In genomic region chr17:41013606-41014005, GRCh38 we compare ENCODE assay signal across 19 cellular contexts. TPM values are rescaled to one million over a fixed set of nuclear protein-coding genes. Genes with fewer than 3 reads are reported as not detected.
A peak's percentile ranks its signal among the peaks of the same experiment; 100 is the strongest.
DNase-seq lines count a peak whose midpoint lies in the region; ATAC-seq and TF ChIP-seq lines count a peak whose summit lies in the region.
"Had no signal": no experiment of that assay in that cellular context is flagged by ENCODE, and none has a peak within 500 bp of the region (broad histone marks: within the 10 kb centered on the region; RNA-seq: fewer than 3 reads in every experiment).

No MANE protein-coding gene starts in this region.

- H3K27me3 ChIP-seq in GM23248 (replicated peaks; ENCODE audit: insufficient read depth) = no peaks in the 10 kb centered on the region
- H3K27me3 ChIP-seq in PC-3 (ENCODE audit: low read length) = no peaks in the 10 kb centered on the region
- H3K27me3 ChIP-seq in Peyer's patch = no peaks in the 10 kb centered on the region
- no peaks in the 10 kb centered on the region for H3K27me3 ChIP-seq in colonic mucosa
- H3K27me3 ChIP-seq: transverse colon had no signal

- CTCF ChIA-PET in PC-3 (lab: Charles Lee) = interaction anchor here (1.3 kb wide), 1 partner anchor 309 kb away, joined by 4 read pairs; no protein-coding TSS in a partner anchor

- 0 to 13% methylated on average over 1 of the region's 1 CpG for WGBS in GM23248 (ENCODE audit: low coverage in 1 of 2, low lambda C conversion rate in 2 of 2, missing lambda C conversion rate in 2 of 2), 2 experiments

- H3K9ac ChIP-seq in GM23248 (no peak overlapping the region), PC-3 (ENCODE audit: low read length) (no peak overlapping the region), colonic mucosa (ENCODE audit: low read depth in 2 of 2, low read length in 2 of 2) (no peak overlapping the region)
- H3K9ac ChIP-seq: KMS-11 had no signal

- peaks cover 28% of the 10 kb centered on the region for H3F3A ChIP-seq in GM23248 (ENCODE audit: insufficient read depth)
- peaks cover 5% of the 10 kb centered on the region for H3F3A ChIP-seq in PC-3 (ENCODE audit: low read length, unreplicated experiment)

- H3K27ac ChIP-seq in GM23248 = peak overlapping the region; percentile 60
- H3K27ac ChIP-seq in PC-3 (ENCODE audit: low read length) = peak overlapping the region; percentile 79
- no peak overlapping the region for H3K27ac ChIP-seq in Peyer's patch
- no peak overlapping the region for H3K27ac ChIP-seq in colonic mucosa
- H3K27ac ChIP-seq: KMS-11, transverse colon had no signal

- intact Hi-C loops in PC-3 (cut with micrococcal nuclease) (no loop called here), colonic mucosa (cut with DNase I) (no loop called here)

- ATAC-seq in PC-3 = no peak
- ATAC-seq: activated CD8-positive, alpha-beta memory T cell treated with anti-CD3 and anti-CD28 coated beads, Interleukin-2, amount 10 ng/mL, durations not matched to agents 7 days and 5 days; GM23338; left lobe of liver; natural killer cell had no signal

- H3K36me3 ChIP-seq in GM23248 (ENCODE audit: low read depth) (no peaks in the 10 kb centered on the region), PC-3 (ENCODE audit: low read depth, low read length) (no peaks in the 10 kb centered on the region), Peyer's patch (no peaks in the 10 kb centered on the region), colonic mucosa (no peaks in the 10 kb centered on the region)
- H3K36me3 ChIP-seq: transverse colon had no signal

- no peak for TF ChIP-seq CTCF in PC-3 (conservative IDR thresholded peaks at IDR 0.05; ENCODE audit: low read depth, low read length)
- no peak for TF ChIP-seq CTCF in fibroblast of villous mesenchyme (IDR thresholded peaks at IDR 0.05; ENCODE audit: insufficient read depth, low read depth, low read length)
- no peak for TF ChIP-seq CTCF in Peyer's patch (IDR thresholded peaks at IDR 0.05)
- TF ChIP-seq CTCF in colonic mucosa (IDR thresholded peaks at IDR 0.05) = no peak

- no TSS peak for BruUV-seq in PC-3 (replicated peaks; lab: Mats Ljungman, UMichigan)

- no peak overlapping the region for H2AFZ ChIP-seq in GM23248
- H2AFZ ChIP-seq in PC-3 (ENCODE audit: low read length) = no peak overlapping the region

- H3K4me2 ChIP-seq in GM23248 (ENCODE audit: unreplicated experiment) = peak overlapping the region; percentile 16
- H3K4me2 ChIP-seq in PC-3 (ENCODE audit: low read length) = peak overlapping the region; percentile 6
- H3K4me2 ChIP-seq: GM23338, KMS-11 had no signal

- in situ Hi-C loops in GM23248 (cut with MboI) = no loop called here

- H3K9me2 ChIP-seq in GM23248 (ENCODE audit: insufficient read depth) (no peaks in the 10 kb centered on the region), PC-3 (replicated peaks; ENCODE audit: low read length) (no peaks in the 10 kb centered on the region)

- peaks cover 16% of the 10 kb centered on the region for H3K4me1 ChIP-seq in GM23248 (ENCODE audit: insufficient read depth)
- H3K4me1 ChIP-seq in PC-3 (ENCODE audit: insufficient read depth, low read length) = peaks cover 42% of the 10 kb centered on the region
- H3K4me1 ChIP-seq in Peyer's patch = no peaks in the 10 kb centered on the region
- H3K4me1 ChIP-seq in colonic mucosa = no peaks in the 10 kb centered on the region
- H3K4me1 ChIP-seq: transverse colon had no signal

- no peak overlapping the region for H3K4me3 ChIP-seq in GM23248
- H3K4me3 ChIP-seq in PC-3 (ENCODE audit: low read length) = no peak overlapping the region
- no peak overlapping the region for H3K4me3 ChIP-seq in fibroblast of villous mesenchyme (ENCODE audit: low read depth, low read length)
- no peak overlapping the region for H3K4me3 ChIP-seq in Peyer's patch
- H3K4me3 ChIP-seq in colonic mucosa = no peak overlapping the region
- H3K4me3 ChIP-seq: GM23338, transverse colon had no signal

- DNase-seq in AG08396 (ENCODE audit: low spot score) (peak; percentile 36), GM23248 (peak; percentile 79), PC-3 (no peak), fibroblast of villous mesenchyme (ENCODE audit: low read depth) (peak; percentile 42), Peyer's patch (no peak), DMS153 treated with DMSO at 0.1 percent for 48 hours (lab: John Stamatoyannopoulos, UW; ENCODE audit: unreplicated experiment) (no peak), colonic mucosa (no peak), ecto neural progenitor cell (ENCODE audit: low spot score) (no peak)
- DNase-seq: activated B cell treated with CpG ODN at 0.5 μM for 24 hours; activated CD8-positive, alpha-beta memory T cell treated with anti-CD3 and anti-CD28 coated beads, Interleukin-2, amount 10 ng/mL, durations not matched to agents 7 days and 5 days; activated naive CD4-positive, alpha-beta T cell treated with anti-CD3 and anti-CD28 coated beads, Interleukin-2, amount 10 ng/mL, durations not matched to agents 7 days and 5 days; hippocampal formation; natural killer cell; NCI-H2171; SW 1271; transverse colon had no signal

- H4K20me1 ChIP-seq in GM23248 (ENCODE audit: insufficient read depth) (no peaks in the 10 kb centered on the region), PC-3 (ENCODE audit: low read length) (no peaks in the 10 kb centered on the region)

- no peaks in the 10 kb centered on the region for H3K79me2 ChIP-seq in GM23248 (ENCODE audit: insufficient read depth)
- no peaks in the 10 kb centered on the region for H3K79me2 ChIP-seq in PC-3 (ENCODE audit: low read length)

- POLR2A ChIA-PET in PC-3 (lab: Charles Lee; ENCODE audit: unreplicated experiment) = no interaction called here

- no peak for TF ChIP-seq POLR2A in Peyer's patch (IDR thresholded peaks at IDR 0.05)

- H3K9me3 ChIP-seq in GM23248 (ENCODE audit: low read depth) (no peaks in the 10 kb centered on the region), PC-3 (ENCODE audit: low read length) (no peaks in the 10 kb centered on the region), Peyer's patch (no peaks in the 10 kb centered on the region), colonic mucosa (no peaks in the 10 kb centered on the region)
- H3K9me3 ChIP-seq: transverse colon had no signal

RNA-seq across cellular contexts. Expression of gene KRTAP3-1, which starts 4.7 kb away (rescaled TPM):
- not detected in 2 replicates for total RNA-seq in GM23248 (2014; rRNA removed; shearing (Covaris generic))
- not detected in 2 replicates for polyA plus RNA-seq in GM23248 (2016; fragmentation: Nextera tagmentation; extraction: Ambion mirVana)
- total RNA-seq in PC-3 (2014; rRNA removed) (1.6 TPM in 1 of 2 replicates, not detected in the other), fibroblast of villous mesenchyme (not detected in 2 replicates), Peyer's patch (not detected), colonic mucosa (not detected)
- total RNA-seq: activated B cell treated with CpG ODN at 0.5 μM for 24 hours; activated CD8-positive, alpha-beta memory T cell treated with anti-CD3 and anti-CD28 coated beads, Interleukin-2, amount 10 ng/mL, durations not matched to agents 7 days and 5 days; GM23338; left lobe of liver; natural killer cell; transverse colon had no signal
- polyA plus RNA-seq: GM23338 had no signal

RNA-seq across cellular contexts. Expression of gene KRTAP1-5, which starts 13.4 kb away (rescaled TPM):
- total RNA-seq in GM23248 (2014; rRNA removed; shearing (Covaris generic)) = 49.2 and 64.1 TPM in 2 replicates
- 127 and 134 TPM in 2 replicates for polyA plus RNA-seq in GM23248 (2016; fragmentation: Nextera tagmentation; extraction: Ambion mirVana)
- total RNA-seq in PC-3 (2014; rRNA removed) = 0.51 TPM in 1 of 2 replicates, not detected in the other
- total RNA-seq in fibroblast of villous mesenchyme = 11.0 and 16.4 TPM in 2 replicates
- total RNA-seq in Peyer's patch = not detected
- not detected for total RNA-seq in colonic mucosa
- total RNA-seq: activated B cell treated with CpG ODN at 0.5 μM for 24 hours; activated CD8-positive, alpha-beta memory T cell treated with anti-CD3 and anti-CD28 coated beads, Interleukin-2, amount 10 ng/mL, durations not matched to agents 7 days and 5 days; GM23338; left lobe of liver; natural killer cell; transverse colon had no signal
- polyA plus RNA-seq: GM23338 had no signal

RNA-seq across cellular contexts. Expression of gene KRTAP3-2, which starts 13.9 kb away (rescaled TPM):
- total RNA-seq in GM23248 (2014; rRNA removed; shearing (Covaris generic)) = not detected in 2 replicates
- not detected in 2 replicates for polyA plus RNA-seq in GM23248 (2016; fragmentation: Nextera tagmentation; extraction: Ambion mirVana)
- total RNA-seq in PC-3 (2014; rRNA removed) = not detected in 2 replicates
- total RNA-seq in fibroblast of villous mesenchyme = not detected in 2 replicates
- total RNA-seq in Peyer's patch = not detected
- total RNA-seq in colonic mucosa = not detected
- total RNA-seq: activated B cell treated with CpG ODN at 0.5 μM for 24 hours; activated CD8-positive, alpha-beta memory T cell treated with anti-CD3 and anti-CD28 coated beads, Interleukin-2, amount 10 ng/mL, durations not matched to agents 7 days and 5 days; GM23338; left lobe of liver; natural killer cell; transverse colon had no signal
- polyA plus RNA-seq: GM23338 had no signal

RNA-seq across cellular contexts. Expression of gene KRTAP1-4, which starts 16.4 kb away (rescaled TPM):
- total RNA-seq in GM23248 (2014; rRNA removed; shearing (Covaris generic)) = not detected in 2 replicates
- not detected in 2 replicates for polyA plus RNA-seq in GM23248 (2016; fragmentation: Nextera tagmentation; extraction: Ambion mirVana)
- total RNA-seq in PC-3 (2014; rRNA removed) = not detected in 2 replicates
- not detected in 2 replicates for total RNA-seq in fibroblast of villous mesenchyme
- not detected for total RNA-seq in Peyer's patch
- total RNA-seq in colonic mucosa = not detected
- total RNA-seq: activated B cell treated with CpG ODN at 0.5 μM for 24 hours; activated CD8-positive, alpha-beta memory T cell treated with anti-CD3 and anti-CD28 coated beads, Interleukin-2, amount 10 ng/mL, durations not matched to agents 7 days and 5 days; GM23338; left lobe of liver; natural killer cell; transverse colon had no signal
- polyA plus RNA-seq: GM23338 had no signal

RNA-seq across cellular contexts. Expression of gene KRTAP3-3, which starts 19.6 kb away (rescaled TPM):
- not detected in 2 replicates for total RNA-seq in GM23248 (2014; rRNA removed; shearing (Covaris generic))
- not detected in 2 replicates for polyA plus RNA-seq in GM23248 (2016; fragmentation: Nextera tagmentation; extraction: Ambion mirVana)
- not detected in 2 replicates for total RNA-seq in PC-3 (2014; rRNA removed)
- total RNA-seq in fibroblast of villous mesenchyme = not detected in 2 replicates
- total RNA-seq in Peyer's patch = not detected
- not detected for total RNA-seq in colonic mucosa
- total RNA-seq: activated B cell treated with CpG ODN at 0.5 μM for 24 hours; activated CD8-positive, alpha-beta memory T cell treated with anti-CD3 and anti-CD28 coated beads, Interleukin-2, amount 10 ng/mL, durations not matched to agents 7 days and 5 days; GM23338; left lobe of liver; natural killer cell; transverse colon had no signal
- polyA plus RNA-seq: GM23338 had no signal

Comparison
In these comparisons a context has a peak if more than half of its experiments do, and no peak if none do; other contexts are left out.
1. DNase-seq: peak in AG08396 (single experiment), GM23248 (single experiment) and fibroblast of villous mesenchyme (single experiment); none in PC-3 (single experiment), Peyer's patch (0 of 3), DMS153 treated with DMSO at 0.1 percent for 48 hours (single experiment), colonic mucosa (single experiment) and ecto neural progenitor cell (single experiment).
2. H3K27ac ChIP-seq: peak in GM23248 (single experiment) and PC-3 (single experiment); none in Peyer's patch (0 of 4) and colonic mucosa (single experiment).